Comparison of ENCODE assay signal across 9 cellular contexts in genomic region chr3:106302451-106303221, GRCh38.
DNase-seq lines count a peak whose midpoint lies in the region; ATAC-seq and FAIRE-seq lines count a peak whose summit lies in the region.
"Had no signal": no experiment of that assay in that cellular context is flagged by ENCODE, and none has a peak within 500 bp of the region (broad histone marks: within the 10 kb centered on the region; RNA-seq: fewer than 3 reads in every experiment).

No MANE protein-coding gene starts in this region.

- H3K9me3 Mint-ChIP-seq in central memory CD8-positive, alpha-beta T cell = no peaks in the 10 kb centered on the region

- peaks cover 38% of the 10 kb centered on the region for H3K4me1 Mint-ChIP-seq in central memory CD8-positive, alpha-beta T cell

- H3K27ac Mint-ChIP-seq in central memory CD8-positive, alpha-beta T cell (ENCODE audit: low read depth) = peak overlapping the region; percentile 14

- intact Hi-C loops in posterior cingulate gyrus (cut with DNase I) = no loop called here

- H3K27me3 Mint-ChIP-seq in central memory CD8-positive, alpha-beta T cell = no peaks in the 10 kb centered on the region

- no peak for FAIRE-seq in urothelium cell line (lab: Jason Lieb, UNC)

- DNase-seq in central memory CD8-positive, alpha-beta T cell (ENCODE audit: low spot score in 2 of 2) = no peak
- no peak for DNase-seq in NCI-H1092 (lab: John Stamatoyannopoulos, UW)
- DNase-seq in posterior cingulate gyrus = no peak
- DNase-seq in cerebellar nuclear complex (lab: John Stamatoyannopoulos, UW) = no peak
- no peak for DNase-seq in urothelium cell line (ENCODE audit: low spot score)
- DNase-seq: H7 had no signal

- H3K4me3 Mint-ChIP-seq in central memory CD8-positive, alpha-beta T cell = no peak overlapping the region

- no peaks in the 10 kb centered on the region for H3K36me3 Mint-ChIP-seq in central memory CD8-positive, alpha-beta T cell (ENCODE audit: insufficient read depth)

- ATAC-seq in GM18520 (IDR thresholded peaks at IDR 0.05; ENCODE audit: unreplicated experiment) (peak; percentile 81), GM21515 (IDR thresholded peaks at IDR 0.05; ENCODE audit: unreplicated experiment) (peak; percentile 93), HG03460 (IDR thresholded peaks at IDR 0.05; ENCODE audit: unreplicated experiment) (peak; percentile 92)
- ATAC-seq in central memory CD8-positive, alpha-beta T cell (replicated peaks; ENCODE audit: extremely low read depth, poor library complexity, severe bottlenecking) = peak; percentile 73
